In genomic region chr2:219250044-219250781, GRCh38 we compare ENCODE assay signal across 10 cellular contexts. TPM values are rescaled to one million over a fixed set of nuclear protein-coding genes. Genes with fewer than 3 reads are reported as not detected.
DNase-seq lines count a peak whose midpoint lies in the region; ATAC-seq, FAIRE-seq and TF ChIP-seq lines count a peak whose summit lies in the region.
"Had no signal": no experiment of that assay in that cellular context is flagged by ENCODE, and none has a peak within 500 bp of the region (broad histone marks: within the 10 kb centered on the region; RNA-seq: fewer than 3 reads in every experiment).

No MANE protein-coding gene starts in this region.

- H3K27me3 Mint-ChIP-seq in stimulated activated naive CD8-positive, alpha-beta T cell treated with anti-CD3 and anti-CD28 coated beads, Interleukin-15, Interleukin-2, amounts not matched to agents 100 ng/mL and 50 ng/mL, for 24 hours = no peaks in the 10 kb centered on the region

- TF ChIP-seq CTCF in ascending aorta (IDR thresholded peaks at IDR 0.05) = no peak

- H3K9me3 ChIP-seq in ascending aorta (no peaks in the 10 kb centered on the region), mucosa of stomach (ENCODE audit: control insufficient read depth, low read length) (no peaks in the 10 kb centered on the region)

- H3K36me3 ChIP-seq in ascending aorta = peaks cover 9 to 23% of the 10 kb centered on the region in 2 donors
- H3K36me3 ChIP-seq in mucosa of stomach (ENCODE audit: control insufficient read depth, insufficient read depth, low read length) = no peaks in the 10 kb centered on the region

- H3K9me3 Mint-ChIP-seq in stimulated activated naive CD8-positive, alpha-beta T cell treated with anti-CD3 and anti-CD28 coated beads, Interleukin-15, Interleukin-2, amounts not matched to agents 100 ng/mL and 50 ng/mL, for 24 hours = no peaks in the 10 kb centered on the region

- intact Hi-C loops in ascending aorta (cut with DNase I) = no loop called here

- peak overlapping the region; percentile 73 for H3K9ac ChIP-seq in mucosa of stomach (ENCODE audit: low read length)

- no peak for ATAC-seq in stimulated activated naive CD8-positive, alpha-beta T cell treated with anti-CD3 and anti-CD28 coated beads, Interleukin-15, Interleukin-2, amounts not matched to agents 100 U/mL and 50 U/mL, for 24 hours
- no peak for ATAC-seq in GM21825 (IDR thresholded peaks at IDR 0.05; ENCODE audit: unreplicated experiment)

- FAIRE-seq in frontal cortex (lab: Jason Lieb, UNC) = no peak

- H3K27ac ChIP-seq in ascending aorta = peak overlapping the region; percentile 96 to 99

- H3K4me3 ChIP-seq in ascending aorta (peak overlapping the region; percentile 12 to 46), mucosa of stomach (ENCODE audit: low read length) (peak overlapping the region; percentile 37)

- H3K4me1 ChIP-seq in ascending aorta = peaks cover 24 to 65% of the 10 kb centered on the region in 2 donors
- H3K4me1 ChIP-seq in mucosa of stomach (ENCODE audit: control insufficient read depth, insufficient read depth, low read length) = peaks cover 77% of the 10 kb centered on the region

- H3K27me3 ChIP-seq in ascending aorta (no peaks in the 10 kb centered on the region), mucosa of stomach (ENCODE audit: control insufficient read depth, insufficient read depth, low read length) (peaks cover 8% of the 10 kb centered on the region)

- peaks cover 78% of the 10 kb centered on the region for H3K4me1 Mint-ChIP-seq in stimulated activated naive CD8-positive, alpha-beta T cell treated with anti-CD3 and anti-CD28 coated beads, Interleukin-15, Interleukin-2, amounts not matched to agents 100 ng/mL and 50 ng/mL, for 24 hours (ENCODE audit: low read depth)

- H3K36me3 Mint-ChIP-seq in stimulated activated naive CD8-positive, alpha-beta T cell treated with anti-CD3 and anti-CD28 coated beads, Interleukin-15, Interleukin-2, amounts not matched to agents 100 ng/mL and 50 ng/mL, for 24 hours (ENCODE audit: low read depth) = peaks cover 52% of the 10 kb centered on the region

- H3K27ac Mint-ChIP-seq in stimulated activated naive CD8-positive, alpha-beta T cell treated with anti-CD3 and anti-CD28 coated beads, Interleukin-15, Interleukin-2, amounts not matched to agents 100 ng/mL and 50 ng/mL, for 24 hours = peak overlapping the region; percentile 24

- no peak for DNase-seq in stimulated activated naive CD8-positive, alpha-beta T cell treated with anti-CD3 and anti-CD28 coated beads, Interleukin-15, Interleukin-2, amounts not matched to agents 100 U/mL and 50 U/mL, for 24 hours
- DNase-seq in ascending aorta (ENCODE audit: low spot score in 2 of 2) (no peak), SKM-1 (lab: John Stamatoyannopoulos, UW; ENCODE audit: unreplicated experiment) (no peak), hepatic stellate cell (ENCODE audit: low spot score) (no peak), frontal cortex (ENCODE audit: low spot score in 2 of 2) (no peak)
- DNase-seq: NCI-H2227 treated with DMSO at 0.1 percent for 48 hours had no signal

- peak overlapping the region; percentile 87 for H3K4me3 Mint-ChIP-seq in stimulated activated naive CD8-positive, alpha-beta T cell treated with anti-CD3 and anti-CD28 coated beads, Interleukin-15, Interleukin-2, amounts not matched to agents 100 ng/mL and 50 ng/mL, for 24 hours

RNA-seq across cellular contexts. Expression of gene TUBA4B, which starts 2.8 kb away (rescaled TPM):
- total RNA-seq in ascending aorta (not detected), frontal cortex (not detected)
- total RNA-seq: Daoy had no signal

RNA-seq across cellular contexts. Expression of gene TUBA4A, which starts 3.5 kb away (rescaled TPM):
- total RNA-seq in ascending aorta (71.1 TPM), frontal cortex (2.0 TPM)

RNA-seq across cellular contexts. Expression of gene STK16, which starts 4.9 kb away (rescaled TPM):
- total RNA-seq in ascending aorta (15.2 TPM), frontal cortex (12.2 TPM)

RNA-seq across cellular contexts. Expression of gene GLB1L, which starts 5.0 kb away (rescaled TPM):
- total RNA-seq in ascending aorta (1.8 TPM), frontal cortex (4.9 TPM)

RNA-seq across cellular contexts. Expression of gene ANKZF1, which starts 20.6 kb away (rescaled TPM):
- 53.1 TPM for total RNA-seq in ascending aorta
- total RNA-seq in frontal cortex = 34.2 TPM

Comparison
In these comparisons a context has a peak if more than half of its experiments do, and no peak if none do; other contexts are left out.
1. RNA of gene TUBA4A, which starts 3.5 kb away (total RNA-seq): 71.1 TPM in ascending aorta (single experiment); 2.0 TPM in frontal cortex (single experiment); every median in the first group is over 10 times any median in the second.